8 cellular contexts compared by ENCODE assay signal in genomic region chr12:6195665-6196535, GRCh38. TPM values are rescaled to one million over a fixed set of nuclear protein-coding genes. Genes with fewer than 3 reads are reported as not detected.
A peak's percentile ranks its signal among the peaks of the same experiment; 100 is the strongest.
DNase-seq lines count a peak whose midpoint lies in the region; ATAC-seq and TF ChIP-seq lines count a peak whose summit lies in the region.

No MANE protein-coding gene starts in this region.

- ATAC-seq in HG03196 (IDR thresholded peaks at IDR 0.05; ENCODE audit: unreplicated experiment) (peak; percentile 57), HG03108 (IDR thresholded peaks at IDR 0.05; ENCODE audit: unreplicated experiment) (no peak)
- peak; percentile 70 to 73 for ATAC-seq in naive thymus-derived CD8-positive, alpha-beta T cell
- ATAC-seq in stimulated activated effector memory CD8-positive, alpha-beta T cell treated with anti-CD3 and anti-CD28 coated beads, Interleukin-12 subunit alpha, Interleukin-12 subunit beta, amount 100 ng/mL, for 72 hours: peak; percentile 81

- H3K36me3 Mint-ChIP-seq in naive thymus-derived CD8-positive, alpha-beta T cell: no peaks in the 10 kb centered on the region
- no peaks in the 10 kb centered on the region for H3K36me3 Mint-ChIP-seq in stimulated activated effector memory CD8-positive, alpha-beta T cell treated with anti-CD3 and anti-CD28 coated beads, Interleukin-12 subunit alpha, Interleukin-12 subunit beta, amount 100 ng/mL, for 72 hours

- H3K27me3 ChIP-seq in NT2/D1 (ENCODE audit: insufficient read depth, insufficient read length) (peaks cover 6% of the 10 kb centered on the region), esophagus squamous epithelium (no peaks in the 10 kb centered on the region)

- H3K27me3 Mint-ChIP-seq in naive thymus-derived CD8-positive, alpha-beta T cell: peaks cover 0 to 7% (median 0%) of the 10 kb centered on the region in 5 donors

- H3K4me1 Mint-ChIP-seq in naive thymus-derived CD8-positive, alpha-beta T cell: peaks cover 12 to 23% (median 17%) of the 10 kb centered on the region in 4 donors
- H3K4me1 Mint-ChIP-seq in stimulated activated effector memory CD8-positive, alpha-beta T cell treated with anti-CD3 and anti-CD28 coated beads, Interleukin-12 subunit alpha, Interleukin-12 subunit beta, amount 100 ng/mL, for 72 hours: peaks cover 25% of the 10 kb centered on the region

- peak overlapping the region in 1 of 10 donors; percentile 2 for H3K4me3 Mint-ChIP-seq in naive thymus-derived CD8-positive, alpha-beta T cell
- no peak overlapping the region for H3K4me3 Mint-ChIP-seq in stimulated activated effector memory CD8-positive, alpha-beta T cell treated with anti-CD3 and anti-CD28 coated beads, Interleukin-12 subunit alpha, Interleukin-12 subunit beta, amount 100 ng/mL, for 72 hours

- H3K9me3 ChIP-seq in NT2/D1 (ENCODE audit: insufficient read depth, low read length) (no peaks in the 10 kb centered on the region; the same call in 1 of the 2 replicates), esophagus squamous epithelium (no peaks in the 10 kb centered on the region)

- peaks cover 26% of the 10 kb centered on the region for H3K4me1 ChIP-seq in NT2/D1 (ENCODE audit: insufficient read depth, insufficient read length)
- H3K4me1 ChIP-seq in esophagus squamous epithelium: peaks cover 8 to 64% (median 20%) of the 10 kb centered on the region in 3 donors

- peak; percentile 58 for DNase-seq in DMS153 treated with DMSO at 0.1 percent for 48 hours (lab: John Stamatoyannopoulos, UW; ENCODE audit: unreplicated experiment)
- peak; percentile 98 for DNase-seq in NT2/D1 (ENCODE audit: low read depth, low spot score)
- DNase-seq in activated T-cell treated with anti-CD3 and anti-CD28 coated beads for 48 hours (ENCODE audit: low read depth): peak; percentile 62
- DNase-seq in esophagus squamous epithelium (lab: John Stamatoyannopoulos, UW): no peak
- peak; percentile 40 to 82 (median 68) for DNase-seq in naive thymus-derived CD8-positive, alpha-beta T cell
- DNase-seq in stimulated activated effector memory CD8-positive, alpha-beta T cell treated with anti-CD3 and anti-CD28 coated beads, Interleukin-12 subunit alpha, Interleukin-12 subunit beta, amount 100 ng/mL, for 72 hours (ENCODE audit: low spot score in 2 of 2): peak; percentile 77 to 91

- peak overlapping the region in 8 of 10 donors; percentile 9 to 79 (median 46) for H3K27ac Mint-ChIP-seq in naive thymus-derived CD8-positive, alpha-beta T cell
- no peak overlapping the region for H3K27ac Mint-ChIP-seq in stimulated activated effector memory CD8-positive, alpha-beta T cell treated with anti-CD3 and anti-CD28 coated beads, Interleukin-12 subunit alpha, Interleukin-12 subunit beta, amount 100 ng/mL, for 72 hours

- H3K36me3 ChIP-seq in NT2/D1 (ENCODE audit: insufficient read depth, insufficient read length, low read length): no peaks in the 10 kb centered on the region
- H3K36me3 ChIP-seq in esophagus squamous epithelium: no peaks in the 10 kb centered on the region

- no peak overlapping the region for H3K4me3 ChIP-seq in NT2/D1 (ENCODE audit: insufficient read length, low read depth)
- H3K4me3 ChIP-seq in esophagus squamous epithelium: no peak overlapping the region

- WGBS in esophagus squamous epithelium, 2 donors: 33 to 36% methylated on average over 10 of the region's 10 CpGs

- intact Hi-C loops in esophagus squamous epithelium (cut with DNase I): loop anchor here (2.0 kb wide), 1 partner anchor 89 kb away; no protein-coding TSS in a partner anchor

- peak overlapping the region; percentile 61 for H3K9ac ChIP-seq in NT2/D1 (ENCODE audit: insufficient read length, low read depth)

- POLR2A ChIA-PET in naive thymus-derived CD8-positive, alpha-beta T cell (lab: Charles Lee): interaction anchor here (0.6 to 1.2 kb wide), 5 partner anchors 21 to 1981 kb away, joined by 3 to 5 read pairs (median 4); no protein-coding TSS in a partner anchor

- H3K9me3 Mint-ChIP-seq in naive thymus-derived CD8-positive, alpha-beta T cell: no peaks in the 10 kb centered on the region
- H3K9me3 Mint-ChIP-seq in stimulated activated effector memory CD8-positive, alpha-beta T cell treated with anti-CD3 and anti-CD28 coated beads, Interleukin-12 subunit alpha, Interleukin-12 subunit beta, amount 100 ng/mL, for 72 hours: no peaks in the 10 kb centered on the region

- TF ChIP-seq CTCF in esophagus squamous epithelium (IDR thresholded peaks at IDR 0.05): peak; percentile 66 to 98 (median 96)

- peak in 1 of 4 donors; percentile 12 for TF ChIP-seq POLR2A in esophagus squamous epithelium (IDR thresholded peaks at IDR 0.05)

- H3K27ac ChIP-seq in esophagus squamous epithelium: peak overlapping the region; percentile 41 to 98 (median 82)

RNA-seq across cellular contexts. Expression of gene CD9, which starts 4.3 kb away (rescaled TPM):
- 1,000 to 10,000 TPM in 1 of 4 donors, 100 to 1,000 TPM in 3; 464 to 1,007 (median 773) TPM for total RNA-seq in esophagus squamous epithelium
- 10 to 100 TPM in 1 of 2 experiments, 1 to 10 TPM in 1; 7.9 to 11.7 TPM for total RNA-seq in naive thymus-derived CD8-positive, alpha-beta T cell
- 10 to 100 TPM; 23.4 to 43.4 (median 41.7) TPM for polyA plus RNA-seq in naive thymus-derived CD8-positive, alpha-beta T cell

Comparison
In these comparisons a context has a peak if more than half of its experiments do, and no peak if none do; other contexts are left out.
1. RNA of gene CD9, which starts 4.3 kb away (total RNA-seq): 464 to 1,007 TPM in esophagus squamous epithelium; 7.9 to 11.7 TPM in naive thymus-derived CD8-positive, alpha-beta T cell; every median in the first group is over 10 times any median in the second.